Comparison of ENCODE assay signal across 27 cellular contexts in genomic region chr10:49140306-49141175, GRCh38. TPM values are rescaled to one million over a fixed set of nuclear protein-coding genes. Genes with fewer than 3 reads are reported as not detected.
DNase-seq lines count a peak whose midpoint lies in the region; ATAC-seq and TF ChIP-seq lines count a peak whose summit lies in the region.
"Had no signal": no experiment of that assay in that cellular context is flagged by ENCODE, and none has a peak within 500 bp of the region (broad histone marks: within the 10 kb centered on the region; RNA-seq: fewer than 3 reads in every experiment).

No MANE protein-coding gene starts in this region.

- no peak overlapping the region for H2BK120ac ChIP-seq in mesenchymal stem cell (ENCODE audit: low read depth, low read length)
- no peak overlapping the region for H2BK120ac ChIP-seq in neuronal stem cell (ENCODE audit: low read depth, low read length)

- H2BK15ac ChIP-seq in mesenchymal stem cell (ENCODE audit: low read depth, poor library complexity, severe bottlenecking) (no peak overlapping the region), neuronal stem cell (ENCODE audit: low read length) (no peak overlapping the region)

- H2AFZ ChIP-seq in mesenchymal stem cell (ENCODE audit: low read depth, low read length) (no peak overlapping the region), neuronal stem cell (ENCODE audit: low read length) (no peak overlapping the region)
- H2AFZ ChIP-seq: PC-9 had no signal

- no peak for ATAC-seq in heart left ventricle
- no peak for ATAC-seq in gastrocnemius medialis

- H4K91ac ChIP-seq in mesenchymal stem cell (ENCODE audit: low read length) = no peak overlapping the region
- H4K91ac ChIP-seq in neuronal stem cell (ENCODE audit: low read depth, low read length, poor library complexity) = no peak overlapping the region

- TF ChIP-seq POLR2A in heart left ventricle (IDR thresholded peaks at IDR 0.05) (no peak), gastrocnemius medialis (IDR thresholded peaks at IDR 0.05) (no peak)

- intact Hi-C loops in heart left ventricle (cut with DNase I) (no loop called here), ascending aorta (cut with DNase I) (no loop called here), gastrocnemius medialis (cut with DNase I; ENCODE audit: low total_unique reads) (no loop called here), posterior cingulate gyrus (cut with DNase I) (no loop called here)

- H3K14ac ChIP-seq in mesenchymal stem cell (ENCODE audit: low read length in 2 of 2) (no peak overlapping the region), neuronal stem cell (ENCODE audit: low read length) (no peak overlapping the region)

- H2BK5ac ChIP-seq in mesenchymal stem cell (ENCODE audit: low read depth, low read length, poor library complexity, severe bottlenecking) (no peak overlapping the region), neuronal stem cell (ENCODE audit: low read length) (no peak overlapping the region)

- TF ChIP-seq CTCF in right atrium auricular region (IDR thresholded peaks at IDR 0.05) = no peak
- TF ChIP-seq CTCF in heart left ventricle (IDR thresholded peaks at IDR 0.05) = no peak
- TF ChIP-seq CTCF in ascending aorta (IDR thresholded peaks at IDR 0.05) = no peak
- TF ChIP-seq CTCF in gastrocnemius medialis (IDR thresholded peaks at IDR 0.05 in 4 of 5, conservative IDR thresholded peaks at IDR 0.05 in 1 of 5) = no peak

- H3K27ac ChIP-seq in right atrium auricular region (peak overlapping the region; percentile 15 to 70), heart left ventricle (peak overlapping the region in 1 of 12 donors; percentile 70), ascending aorta (peak overlapping the region; percentile 54 to 69), mesenchymal stem cell (ENCODE audit: low read length, poor library complexity, severe bottlenecking) (no peak overlapping the region), neuronal stem cell (replicated peaks; ENCODE audit: low read length) (no peak overlapping the region), gastrocnemius medialis (no peak overlapping the region)
- H3K27ac ChIP-seq: PC-9 had no signal

- H3K36me3 ChIP-seq in right atrium auricular region (no peaks in the 10 kb centered on the region), heart left ventricle (no peaks in the 10 kb centered on the region), ascending aorta (no peaks in the 10 kb centered on the region), mesenchymal stem cell (ENCODE audit: control insufficient read depth in 1 of 2, insufficient read depth in 2 of 2, low read depth in 1 of 2, low read length in 2 of 2) (no peaks in the 10 kb centered on the region), neuronal stem cell (replicated peaks in 1 of 2; ENCODE audit: control insufficient read depth in 2 of 2, insufficient read depth in 2 of 2, low read length in 2 of 2) (no peaks in the 10 kb centered on the region), gastrocnemius medialis (no peaks in the 10 kb centered on the region)

- H3K4me1 ChIP-seq in right atrium auricular region (peaks cover 0 to 28% of the 10 kb centered on the region in 2 donors), heart left ventricle (peaks cover 0 to 29% (median 19%) of the 10 kb centered on the region in 12 donors), ascending aorta (peaks cover 0 to 26% of the 10 kb centered on the region in 2 donors), mesenchymal stem cell (ENCODE audit: control insufficient read depth, insufficient read depth, low read depth, low read length) (peaks cover 11% of the 10 kb centered on the region), neuronal stem cell (ENCODE audit: control insufficient read depth in 2 of 2, insufficient read depth in 1 of 2, low read depth in 1 of 2, low read length in 2 of 2) (no peaks in the 10 kb centered on the region), gastrocnemius medialis (no peaks in the 10 kb centered on the region)

- H3K79me1 ChIP-seq in mesenchymal stem cell (replicated peaks; ENCODE audit: low read length, poor library complexity, severe bottlenecking) (no peaks in the 10 kb centered on the region), neuronal stem cell (ENCODE audit: low read depth, low read length) (no peaks in the 10 kb centered on the region)

- WGBS in heart left ventricle, 4 donors = 81 to 94% (median 84%) methylated on average over 5 of the region's 5 CpGs
- WGBS in mesenchymal stem cell = 71% methylated on average over 3 of the region's 5 CpGs
- no CpG with 5 or more reads among the region's 5 CpGs for WGBS in neuronal stem cell (ENCODE audit: extremely low coverage in 2 of 2, insufficient read length in 2 of 2, insufficient replicate concordance in 1 of 2), 2 donors

- DNase-seq in right atrium auricular region (ENCODE audit: low spot score) = no peak
- DNase-seq in heart left ventricle = no peak
- DNase-seq in ascending aorta (ENCODE audit: low spot score in 2 of 2) = no peak
- DNase-seq in mesenchymal stem cell = no peak
- no peak for DNase-seq in neuronal stem cell (ENCODE audit: low spot score)
- DNase-seq in gastrocnemius medialis = no peak
- no peak for DNase-seq in activated gamma-delta T cell treated with Interleukin-2 at 50 U/mL for 16 hours
- DNase-seq in posterior cingulate gyrus = no peak
- DNase-seq: C1 segment of cervical spinal cord; Calu3; cerebellar nuclear complex; effector CD4-positive, alpha-beta T cell; erythroblast; Karpas-422; NCI-H1092; NCI-H1930; retina had no signal

- H4K8ac ChIP-seq in mesenchymal stem cell (ENCODE audit: low read length) (no peak overlapping the region), neuronal stem cell (ENCODE audit: low read depth, low read length) (no peak overlapping the region)

- H3K23ac ChIP-seq in mesenchymal stem cell (ENCODE audit: low read length in 2 of 2) (no peak overlapping the region), neuronal stem cell (ENCODE audit: low read depth, low read length, poor library complexity) (no peak overlapping the region)

- H3K4me2 ChIP-seq in mesenchymal stem cell (ENCODE audit: low read length, poor library complexity, severe bottlenecking) (no peak overlapping the region), neuronal stem cell (ENCODE audit: insufficient read depth, low read length, poor library complexity, severe bottlenecking) (no peak overlapping the region)
- H3K4me2 ChIP-seq: PC-9 had no signal

- in situ Hi-C loops in gastrocnemius medialis (cut with MboI; ENCODE audit: low sequenced_read_pairs in 4 of 4) = no loop called here

- H3K9ac ChIP-seq in mesenchymal stem cell (ENCODE audit: low read length) (peak overlapping the region; percentile 84), neuronal stem cell (ENCODE audit: low read depth, low read length, poor library complexity) (no peak overlapping the region)

- no peak overlapping the region for H2BK12ac ChIP-seq in mesenchymal stem cell (ENCODE audit: low read length in 2 of 2)
- H2BK12ac ChIP-seq in neuronal stem cell (ENCODE audit: low read length) = no peak overlapping the region

- H2AK5ac ChIP-seq in mesenchymal stem cell (ENCODE audit: low read length, severe bottlenecking) (no peak overlapping the region), neuronal stem cell (ENCODE audit: low read depth, low read length) (no peak overlapping the region)

- no peak overlapping the region for H3K4me3 ChIP-seq in right atrium auricular region
- no peak overlapping the region for H3K4me3 ChIP-seq in heart left ventricle
- H3K4me3 ChIP-seq in ascending aorta = no peak overlapping the region
- peak overlapping the region in 1 of 2 experiments; percentile 9 for H3K4me3 ChIP-seq in mesenchymal stem cell (ENCODE audit: insufficient read depth in 1 of 2, low read depth in 1 of 2, low read length in 2 of 2)
- H3K4me3 ChIP-seq in neuronal stem cell (ENCODE audit: low read length in 2 of 2) = no peak overlapping the region
- no peak overlapping the region for H3K4me3 ChIP-seq in gastrocnemius medialis
- H3K4me3 ChIP-seq: PC-9 had no signal

- H3K9me3 ChIP-seq in right atrium auricular region = no peaks in the 10 kb centered on the region
- H3K9me3 ChIP-seq in heart left ventricle = peaks cover 0 to 5% (median 0%) of the 10 kb centered on the region in 12 donors
- no peaks in the 10 kb centered on the region for H3K9me3 ChIP-seq in ascending aorta
- H3K9me3 ChIP-seq in mesenchymal stem cell (ENCODE audit: control insufficient read depth, low read length) = no peaks in the 10 kb centered on the region
- no peaks in the 10 kb centered on the region for H3K9me3 ChIP-seq in neuronal stem cell (replicated peaks in 1 of 2; ENCODE audit: control insufficient read depth in 2 of 2, insufficient read depth in 1 of 2, low read depth in 1 of 2, low read length in 2 of 2)
- H3K9me3 ChIP-seq in gastrocnemius medialis = no peaks in the 10 kb centered on the region

- H3K4ac ChIP-seq in mesenchymal stem cell (ENCODE audit: low read depth in 1 of 2, low read length in 2 of 2) = no peak overlapping the region
- H3K4ac ChIP-seq in neuronal stem cell (ENCODE audit: low read length) = no peak overlapping the region

- H3K18ac ChIP-seq in mesenchymal stem cell (ENCODE audit: low read depth in 1 of 2, low read length in 2 of 2) = no peak overlapping the region
- no peak overlapping the region for H3K18ac ChIP-seq in neuronal stem cell (ENCODE audit: low read length)

- H3K27me3 ChIP-seq in right atrium auricular region (no peaks in the 10 kb centered on the region), heart left ventricle (no peaks in the 10 kb centered on the region), ascending aorta (no peaks in the 10 kb centered on the region), mesenchymal stem cell (ENCODE audit: control insufficient read depth in 1 of 2, insufficient read depth in 1 of 2, low read length in 2 of 2) (no peaks in the 10 kb centered on the region), neuronal stem cell (ENCODE audit: control insufficient read depth in 3 of 3, insufficient read depth in 3 of 3, low read depth in 1 of 3, low read length in 3 of 3) (no peaks in the 10 kb centered on the region), gastrocnemius medialis (no peaks in the 10 kb centered on the region)

RNA-seq across cellular contexts. Expression of gene FAM170B, which starts 6.7 kb away (rescaled TPM):
- total RNA-seq in right atrium auricular region (not detected), heart left ventricle (not detected), ascending aorta (not detected), gastrocnemius medialis (not detected)
- not detected for polyA plus RNA-seq in heart left ventricle
- not detected for polyA plus RNA-seq in mesenchymal stem cell (2013, experiment 1 of 2)
- polyA plus RNA-seq in mesenchymal stem cell (2013, experiment 2 of 2) = not detected
- polyA plus RNA-seq in neuronal stem cell (2013, experiment 1 of 2) = not detected
- not detected for polyA plus RNA-seq in neuronal stem cell (2013, experiment 2 of 2)
- total RNA-seq: A673; activated CD8-positive, alpha-beta memory T cell treated with anti-CD3 and anti-CD28 coated beads for 36 hours; activated naive CD4-positive, alpha-beta T cell treated with anti-CD3 and anti-CD28 coated beads, Interleukin-2, amount 50 U/mL, for 72 hours; Calu3; frontal cortex; G401; liver; mucosa of gallbladder; PC-9; SK-MEL-5; T-helper 1 cell treated with Interleukin-12 subunit alpha and Interleukin-12 subunit beta and Interleukin-4 antibody, amounts not matched to agents 30 ng/mL and 1 ng/mL, for 36 hours had no signal
- polyA plus RNA-seq: liver had no signal

RNA-seq across cellular contexts. Expression of gene VSTM4, which starts 25.2 kb away (rescaled TPM):
- total RNA-seq in right atrium auricular region = 10 to 100 TPM; 17.6 to 22.7 TPM
- total RNA-seq in heart left ventricle = 10 to 100 TPM in 8 of 9 donors, 1 to 10 TPM in 1; 8.6 to 22.1 (median 15.8) TPM
- polyA plus RNA-seq in heart left ventricle = 1 to 10 TPM; 5.6 to 6.9 TPM
- 17.7 TPM for total RNA-seq in ascending aorta
- polyA plus RNA-seq in mesenchymal stem cell (2013, experiment 1 of 2) = 1.1 TPM
- 1.2 TPM for polyA plus RNA-seq in mesenchymal stem cell (2013, experiment 2 of 2)
- 1.6 TPM for polyA plus RNA-seq in neuronal stem cell (2013, experiment 1 of 2)
- 1.6 TPM for polyA plus RNA-seq in neuronal stem cell (2013, experiment 2 of 2)
- total RNA-seq in gastrocnemius medialis = 1 to 10 TPM; 1.8 to 4.0 (median 2.6) TPM
- total RNA-seq: activated naive CD4-positive, alpha-beta T cell treated with anti-CD3 and anti-CD28 coated beads, Interleukin-2, amount 50 U/mL, for 72 hours; Calu3; G401; PC-9; SK-MEL-5 had no signal

RNA-seq across cellular contexts. Expression of gene TMEM273, which starts 47.6 kb away (rescaled TPM):
- total RNA-seq in right atrium auricular region = 10 to 100 TPM; 14.3 to 14.8 TPM
- 10 to 100 TPM in 8 of 9 donors, 1 to 10 TPM in 1; 7.9 to 38.7 (median 16.5) TPM for total RNA-seq in heart left ventricle
- polyA plus RNA-seq in heart left ventricle = 10 to 100 TPM; 17.2 to 19.5 TPM
- 82.3 TPM for total RNA-seq in ascending aorta
- polyA plus RNA-seq in mesenchymal stem cell (2013, experiment 1 of 2) = not detected
- not detected for polyA plus RNA-seq in mesenchymal stem cell (2013, experiment 2 of 2)
- polyA plus RNA-seq in neuronal stem cell (2013, experiment 1 of 2) = 0.14 TPM
- 0.11 TPM for polyA plus RNA-seq in neuronal stem cell (2013, experiment 2 of 2)
- total RNA-seq in gastrocnemius medialis = 10 to 100 TPM in 1 of 4 donors, 1 to 10 TPM in 3; 4.9 to 11.2 (median 7.8) TPM
- total RNA-seq: A673, Calu3, G401, SK-MEL-5 had no signal

Comparison
In these comparisons a context has a peak if more than half of its experiments do, and no peak if none do; other contexts are left out.
1. H3K27ac ChIP-seq: peak in right atrium auricular region (2 of 2) and ascending aorta (2 of 2); none in mesenchymal stem cell (single experiment), neuronal stem cell (single experiment) and gastrocnemius medialis (0 of 4).